9 cellular contexts compared by ENCODE assay signal in genomic region chr22:50294319-50294656, GRCh38. TPM values are rescaled to one million over a fixed set of nuclear protein-coding genes. Genes with fewer than 3 reads are reported as not detected.
DNase-seq lines count a peak whose midpoint lies in the region; ATAC-seq and TF ChIP-seq lines count a peak whose summit lies in the region.
"Had no signal": no experiment of that assay in that cellular context is flagged by ENCODE, and none has a peak within 500 bp of the region (broad histone marks: within the 10 kb centered on the region; RNA-seq: fewer than 3 reads in every experiment).

No MANE protein-coding gene starts in this region.

- TF ChIP-seq POLR2A in Peyer's patch (IDR thresholded peaks at IDR 0.05) (no peak), stomach (IDR thresholded peaks at IDR 0.05) (no peak)

- peaks cover 0 to 31% (median 0%) of the 10 kb centered on the region in 3 donors for H3K36me3 ChIP-seq in Peyer's patch
- H3K36me3 ChIP-seq in stomach, result peaks cover 14 to 25% (median 20%) of the 10 kb centered on the region in 4 donors

- H3K9me3 ChIP-seq in Peyer's patch, result no peaks in the 10 kb centered on the region
- H3K9me3 ChIP-seq in right cardiac atrium (ENCODE audit: control insufficient read depth, low read length), result no peaks in the 10 kb centered on the region
- no peaks in the 10 kb centered on the region for H3K9me3 ChIP-seq in stomach

- TF ChIP-seq CTCF in Peyer's patch (IDR thresholded peaks at IDR 0.05), result no peak
- TF ChIP-seq CTCF in stomach (IDR thresholded peaks at IDR 0.05), result no peak

- TF ChIP-seq EP300 in stomach (IDR thresholded peaks at IDR 0.05), result no peak

- H3K4me3 ChIP-seq in Peyer's patch (peak overlapping the region in 2 of 4 donors; percentile 45 to 48), right cardiac atrium (ENCODE audit: low read length) (no peak overlapping the region), stomach (peak overlapping the region in 1 of 4 donors; percentile 45)

- peak overlapping the region; percentile 65 to 90 (median 85) for H3K27ac ChIP-seq in Peyer's patch
- peak overlapping the region; percentile 90 for H3K27ac ChIP-seq in right cardiac atrium (ENCODE audit: low read length)
- H3K27ac ChIP-seq in stomach, result peak overlapping the region; percentile 94 to 96 (median 95)

- H3K4me1 ChIP-seq in Peyer's patch (peaks cover 4 to 63% (median 36%) of the 10 kb centered on the region in 4 donors), right cardiac atrium (ENCODE audit: control insufficient read depth, insufficient read depth, low read length) (peaks cover 13% of the 10 kb centered on the region), stomach (peaks cover 91 to 100% (median 99%) of the 10 kb centered on the region in 4 donors)

- 27% methylated on average over 5 of the region's 5 CpGs for WGBS in right cardiac atrium
- WGBS in stomach, 5 donors, result 14 to 25% (median 21%) methylated on average over 1 to 5 of the region's 5 CpGs

- DNase-seq in Peyer's patch (no peak), right cardiac atrium (no peak), stomach (no peak), HCEC 1CT (no peak), RKO (ENCODE audit: low spot score) (no peak)
- no peak for DNase-seq in stimulated activated CD4-positive, alpha-beta T cell treated with anti-CD3 and anti-CD28 coated beads, Interleukin-2, amount 100 ng/mL, for 24 hours
- DNase-seq: activated gamma-delta T cell; MV-4-11; stimulated activated CD4-positive, alpha-beta T cell treated with anti-CD3 and anti-CD28 coated beads, Interleukin-4, amount 100 ng/mL, for 24 hours had no signal

- H3K27me3 ChIP-seq in Peyer's patch (no peaks in the 10 kb centered on the region), right cardiac atrium (ENCODE audit: control insufficient read depth, insufficient read depth) (no peaks in the 10 kb centered on the region), stomach (peaks cover 0 to 9% (median 0%) of the 10 kb centered on the region in 3 donors)

- ATAC-seq in right cardiac atrium, result no peak

- intact Hi-C loops in right cardiac atrium (cut with DNase I), result no loop called here
- intact Hi-C loops in stomach (cut with DNase I; ENCODE audit: low total_unique reads), result no loop called here

RNA-seq across cellular contexts. Expression of gene PLXNB2, which starts 13.2 kb away (rescaled TPM):
- total RNA-seq in Peyer's patch (100 to 1,000 TPM; 182 to 597 (median 307) TPM), right cardiac atrium (100 to 1,000 TPM in 1 of 4 donors, 10 to 100 TPM in 3; 80.7 to 110 (median 90.6) TPM), stomach (100 to 1,000 TPM; 105 to 648 (median 400) TPM)
- polyA plus RNA-seq in right cardiac atrium (60.0 TPM), stomach (100 to 1,000 TPM in 2 of 3 donors, 10 to 100 TPM in 1; 50.3 to 197 (median 147) TPM)

RNA-seq across cellular contexts. Expression of gene MAPK11, which starts 24.1 kb away (rescaled TPM):
- total RNA-seq in Peyer's patch (10 to 100 TPM in 1 of 4 donors, 1 to 10 TPM in 2, not detected in 1; 2.0 to 14.0 (median 2.5) TPM), right cardiac atrium (1 to 10 TPM; 6.4 to 7.9 (median 7.4) TPM), stomach (10 to 100 TPM in 1 of 5 donors, 1 to 10 TPM in 2, under 1 TPM in 1, not detected in 1; 0.29 to 10.1 (median 5.7) TPM)
- polyA plus RNA-seq in right cardiac atrium (8.8 TPM), stomach (10 to 100 TPM in 2 of 3 donors, 1 to 10 TPM in 1; 8.5 to 13.6 (median 12.3) TPM)

RNA-seq across cellular contexts. Expression of gene DENND6B, which starts 32.5 kb away (rescaled TPM):
- 10 to 100 TPM in 1 of 4 donors, 1 to 10 TPM in 3; 5.4 to 14.9 (median 6.3) TPM for total RNA-seq in Peyer's patch
- total RNA-seq in right cardiac atrium, result 1 to 10 TPM; 2.0 to 3.1 (median 2.5) TPM
- polyA plus RNA-seq in right cardiac atrium, result 2.4 TPM
- total RNA-seq in stomach, result 10 to 100 TPM in 2 of 5 donors, 1 to 10 TPM in 3; 2.2 to 13.4 (median 2.5) TPM
- 1 to 10 TPM; 2.0 to 7.6 (median 5.5) TPM for polyA plus RNA-seq in stomach

RNA-seq across cellular contexts. Expression of gene MAPK12, which starts 32.8 kb away (rescaled TPM):
- total RNA-seq in Peyer's patch (10 to 100 TPM in 1 of 4 donors, 1 to 10 TPM in 3; 1.2 to 37.1 (median 5.4) TPM), right cardiac atrium (10 to 100 TPM; 10.5 to 14.8 (median 11.2) TPM), stomach (10 to 100 TPM in 2 of 5 donors, 1 to 10 TPM in 3; 5.2 to 49.6 (median 9.3) TPM)
- polyA plus RNA-seq in right cardiac atrium (15.2 TPM), stomach (1 to 10 TPM; 4.7 to 9.3 (median 7.1) TPM)

RNA-seq across cellular contexts. Expression of gene HDAC10, which starts 43.2 kb away (rescaled TPM):
- total RNA-seq in Peyer's patch (100 to 1,000 TPM in 3 of 4 donors, 10 to 100 TPM in 1; 57.3 to 165 (median 119) TPM), right cardiac atrium (10 to 100 TPM in 2 of 4 donors, 1 to 10 TPM in 2; 8.7 to 13.5 (median 11.6) TPM), stomach (100 to 1,000 TPM in 2 of 5 donors, 10 to 100 TPM in 3; 15.4 to 156 (median 74.1) TPM)
- polyA plus RNA-seq in right cardiac atrium (11.6 TPM), stomach (10 to 100 TPM; 24.7 to 41.4 (median 36.2) TPM)
